In the genomic region with DNA sequence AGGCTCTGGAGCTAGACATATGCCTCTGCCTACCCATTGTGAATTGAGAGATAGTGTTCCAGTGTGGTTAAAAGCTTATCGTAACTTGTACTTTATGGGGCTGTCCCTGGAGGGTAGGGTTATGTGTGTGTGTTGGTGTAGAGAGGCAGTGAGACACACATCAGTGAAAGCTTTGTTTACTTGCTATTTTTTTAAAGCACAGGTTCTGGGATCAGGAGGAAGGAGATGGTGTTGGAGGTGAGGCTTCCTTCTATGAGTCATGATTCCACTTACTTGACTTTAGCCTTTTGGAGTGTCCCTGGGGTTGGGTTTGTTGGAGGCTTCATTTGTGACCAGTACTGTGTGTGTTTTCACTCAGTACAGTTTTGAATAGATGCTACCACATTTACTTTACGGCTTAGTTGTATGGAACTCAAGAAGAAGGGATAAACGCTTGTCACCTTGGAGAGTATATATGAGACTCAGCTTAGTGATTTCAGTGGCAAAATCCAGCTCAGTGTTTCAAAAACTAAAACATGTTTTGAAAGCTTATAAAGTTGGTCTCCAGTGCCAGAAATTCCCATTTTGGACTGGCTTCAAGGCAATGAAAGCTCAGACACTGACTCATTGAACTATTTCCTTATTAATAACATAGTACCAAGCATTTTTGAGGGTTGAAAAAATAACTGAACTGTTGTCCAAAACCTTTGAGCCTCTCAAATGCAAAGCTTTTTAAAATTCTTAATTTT, we compare ENCODE assay signal across 11 cellular contexts.
DNase-seq lines count a peak whose midpoint lies in the region; ATAC-seq and TF ChIP-seq lines count a peak whose summit lies in the region.
"Had no signal": no experiment of that assay in that cellular context is flagged by ENCODE, and none has a peak within 500 bp of the region (broad histone marks: within the 10 kb centered on the region; RNA-seq: fewer than 3 reads in every experiment).

No MANE protein-coding gene starts in this region.

- H2AFZ ChIP-seq in ACC112 (ENCODE audit: low read length, unreplicated experiment) = peak overlapping the region; percentile 8

- no peaks in the 10 kb centered on the region for H3K36me3 ChIP-seq in ACC112 (ENCODE audit: insufficient read depth, low read length)

- no peaks in the 10 kb centered on the region for H3K79me2 ChIP-seq in ACC112 (ENCODE audit: control insufficient read depth, insufficient read depth, low read length, unreplicated experiment)

- no peak overlapping the region for H3K27ac Mint-ChIP-seq in natural killer cell
- H3K27ac Mint-ChIP-seq: activated naive CD4-positive, alpha-beta T cell treated with anti-CD3 and anti-CD28 coated beads for 36 hours; B cell had no signal

- H3K4me1 Mint-ChIP-seq in natural killer cell = peaks cover 12 to 16% of the 10 kb centered on the region in 2 donors
- H3K4me1 Mint-ChIP-seq: B cell had no signal

- TF ChIP-seq CTCF in RWPE1 (conservative IDR thresholded peaks at IDR 0.05; ENCODE audit: low read depth) (no peak), fibroblast of mammary gland (conservative IDR thresholded peaks at IDR 0.05; ENCODE audit: control insufficient read depth, insufficient read depth, low read depth, low read length) (no peak), omental fat pad (IDR thresholded peaks at IDR 0.05) (no peak), natural killer cell (IDR thresholded peaks at IDR 0.05) (no peak)

- intact Hi-C loops in natural killer cell (cut with micrococcal nuclease) = no loop called here

- H3K27me3 ChIP-seq in ACC112 (ENCODE audit: insufficient read depth, low read length) = no peaks in the 10 kb centered on the region

- H3K27me3 Mint-ChIP-seq in natural killer cell (ENCODE audit: low read depth in 2 of 2) = no peaks in the 10 kb centered on the region
- H3K27me3 Mint-ChIP-seq: B cell had no signal

- H3K27ac ChIP-seq in ACC112 (ENCODE audit: low read depth, low read length) (peak overlapping the region; percentile 90), RWPE1 (peak overlapping the region; percentile 99)

- POLR2A ChIA-PET in RWPE1 (lab: Yijun Ruan, JAX; ENCODE audit: low non-redundant PET) = no interaction called here

- DNase-seq in RWPE1 (ENCODE audit: low spot score) = peak; percentile 11
- peak; percentile 87 for DNase-seq in fibroblast of mammary gland (ENCODE audit: low read depth)
- no peak for DNase-seq in omental fat pad (ENCODE audit: low spot score)
- no peak for DNase-seq in NAMALWA (ENCODE audit: low spot score)
- no peak for DNase-seq in natural killer cell
- DNase-seq: activated naive CD4-positive, alpha-beta T cell treated with anti-CD3 and anti-CD28 coated beads for 36 hours; MM.1S had no signal

- peaks cover 22% of the 10 kb centered on the region for H3K4me1 ChIP-seq in ACC112 (ENCODE audit: control insufficient read depth, insufficient read depth, low read length, unreplicated experiment)

- ATAC-seq in omental fat pad (ENCODE audit: low FRiP score) (peak; percentile 76), GM18511 (IDR thresholded peaks at IDR 0.05; ENCODE audit: unreplicated experiment) (no peak), HG02798 (IDR thresholded peaks at IDR 0.05; ENCODE audit: poor library complexity, unreplicated experiment) (no peak), natural killer cell (no peak)

- no peak overlapping the region for H3K4me3 Mint-ChIP-seq in natural killer cell
- H3K4me3 Mint-ChIP-seq: activated naive CD4-positive, alpha-beta T cell treated with anti-CD3 and anti-CD28 coated beads for 36 hours; B cell had no signal

- CTCF ChIA-PET in RWPE1 (lab: Yijun Ruan, JAX) = no interaction called here

- no peaks in the 10 kb centered on the region for H3K36me3 Mint-ChIP-seq in natural killer cell

- H3K9me3 Mint-ChIP-seq in natural killer cell = no peaks in the 10 kb centered on the region
- H3K9me3 Mint-ChIP-seq: activated naive CD4-positive, alpha-beta T cell treated with anti-CD3 and anti-CD28 coated beads for 36 hours had no signal

- peak overlapping the region; percentile 33 for H3K4me3 ChIP-seq in ACC112 (ENCODE audit: low read depth, low read length)
- H3K4me3 ChIP-seq in fibroblast of mammary gland (ENCODE audit: control insufficient read depth, low read depth, low read length) = no peak overlapping the region

Comparison
In these comparisons a context has a peak if more than half of its experiments do, and no peak if none do; other contexts are left out.
1. DNase-seq: peak in RWPE1 (single experiment) and fibroblast of mammary gland (single experiment); none in omental fat pad (single experiment), NAMALWA (single experiment) and natural killer cell (single experiment).